Comparison of ENCODE assay signal across 8 cellular contexts in genomic region chr7:2248984-2249694, GRCh38. TPM values are rescaled to one million over a fixed set of nuclear protein-coding genes. Genes with fewer than 3 reads are reported as not detected.
DNase-seq lines count a peak whose midpoint lies in the region; ATAC-seq and TF ChIP-seq lines count a peak whose summit lies in the region.

No MANE protein-coding gene starts in this region.

- H3K27ac ChIP-seq in heart right ventricle (peak overlapping the region in 8 of 10 donors; percentile 25 to 81 (median 57)), spleen (peak overlapping the region; percentile 25 to 69 (median 67))

- ATAC-seq in GM18511 (IDR thresholded peaks at IDR 0.05; ENCODE audit: unreplicated experiment), result peak; percentile 74
- peak; percentile 22 for ATAC-seq in activated CD8-positive, alpha-beta T cell treated with anti-CD3 and anti-CD28 coated beads for 36 hours
- ATAC-seq in heart right ventricle, result peak; percentile 51 to 90 (median 80)
- no peak for ATAC-seq in HG03135 (IDR thresholded peaks at IDR 0.05; ENCODE audit: unreplicated experiment)

- no peaks in the 10 kb centered on the region for H3K27me3 Mint-ChIP-seq in activated CD8-positive, alpha-beta T cell treated with anti-CD3 and anti-CD28 coated beads for 36 hours
- no peaks in the 10 kb centered on the region for H3K27me3 Mint-ChIP-seq in glutamatergic neuron (ENCODE audit: unreplicated experiment)

- H3K27me3 ChIP-seq in heart right ventricle (no peaks in the 10 kb centered on the region), spleen (replicated peaks in 1 of 7) (no peaks in the 10 kb centered on the region)

- TF ChIP-seq POLR2A in spleen (IDR thresholded peaks at IDR 0.05), result no peak

- WGBS in heart right ventricle, 2 donors, result 30 to 40% methylated on average over 24 of the region's 24 CpGs
- WGBS in spleen, 5 donors, result 10 to 25% (median 16%) methylated on average over 13 to 24 of the region's 24 CpGs

- peaks cover 28% of the 10 kb centered on the region for H3K4me1 Mint-ChIP-seq in activated CD8-positive, alpha-beta T cell treated with anti-CD3 and anti-CD28 coated beads for 36 hours (ENCODE audit: low read depth)
- peaks cover 2% of the 10 kb centered on the region for H3K4me1 Mint-ChIP-seq in glutamatergic neuron (ENCODE audit: low read depth, unreplicated experiment)

- H3K4me3 ChIP-seq in heart right ventricle (peak overlapping the region in 2 of 10 donors; percentile 13 to 17), spleen (no peak overlapping the region)

- POLR2A ChIA-PET in activated CD8-positive, alpha-beta T cell treated with anti-CD3 and anti-CD28 coated beads for 36 hours (lab: Charles Lee), result interaction anchor here (0.6 kb wide), 1 partner anchor 43 kb away, joined by 5 read pairs; no protein-coding TSS in a partner anchor
- POLR2A ChIA-PET in HEK293T (lab: Yijun Ruan, JAX), result interaction anchor here (1.5 to 2.0 kb wide), 2 partner anchors 7 to 105 kb away, joined by 3 to 4 read pairs; partner anchors contain the start of genes MRM2 and NUDT1

- H3K36me3 ChIP-seq in heart right ventricle (peaks cover 0 to 12% (median 0%) of the 10 kb centered on the region in 9 donors), spleen (peaks cover 0 to 37% (median 17%) of the 10 kb centered on the region in 6 donors)

- H3K36me3 Mint-ChIP-seq in activated CD8-positive, alpha-beta T cell treated with anti-CD3 and anti-CD28 coated beads for 36 hours (ENCODE audit: low read depth), result peaks cover 18% of the 10 kb centered on the region
- H3K36me3 Mint-ChIP-seq in glutamatergic neuron (ENCODE audit: unreplicated experiment), result no peaks in the 10 kb centered on the region

- H3K9me3 Mint-ChIP-seq in activated CD8-positive, alpha-beta T cell treated with anti-CD3 and anti-CD28 coated beads for 36 hours, result no peaks in the 10 kb centered on the region
- peaks cover 3% of the 10 kb centered on the region for H3K9me3 Mint-ChIP-seq in glutamatergic neuron (ENCODE audit: unreplicated experiment)

- DNase-seq in HT1080 (ENCODE audit: low read depth), result peak; percentile 95
- peak; percentile 33 for DNase-seq in activated CD8-positive, alpha-beta T cell treated with anti-CD3 and anti-CD28 coated beads for 36 hours
- peak; percentile 54 to 64 for DNase-seq in heart right ventricle
- DNase-seq in spleen, result peak; percentile 83
- DNase-seq in HEK293T (ENCODE audit: extremely low spot score), result no peak
- no peak for DNase-seq in glutamatergic neuron

- intact Hi-C loops in activated CD8-positive, alpha-beta T cell treated with anti-CD3 and anti-CD28 coated beads for 36 hours (cut with micrococcal nuclease), result no loop called here
- intact Hi-C loops in heart right ventricle (cut with DNase I) (loop anchor here in 7 of 10 donors (5.0 to 10.0 kb wide), 3 partner anchors 66 to 103 kb away; partner anchors contain the start of genes EIF3B (in 3 of the 7) and SNX8 (in 1 of the 7)), spleen (cut with DNase I; ENCODE audit: low total_unique reads) (loop anchor here (5.0 kb wide), 1 partner anchor 63 kb away; the partner anchor contains the start of gene SNX8)

- peaks cover 0 to 38% (median 10%) of the 10 kb centered on the region in 9 donors for H3K4me1 ChIP-seq in heart right ventricle
- H3K4me1 ChIP-seq in spleen, result peaks cover 16 to 80% (median 47%) of the 10 kb centered on the region in 6 donors

- CTCF ChIA-PET in activated CD8-positive, alpha-beta T cell treated with anti-CD3 and anti-CD28 coated beads for 36 hours (lab: Charles Lee), result interaction anchor here (2.9 kb wide), 1 partner anchor 99 kb away, joined by 13 read pairs; no protein-coding TSS in a partner anchor
- CTCF ChIA-PET in HEK293T (lab: Yijun Ruan, JAX), result interaction anchor here (0.7 kb wide), 1 partner anchor 70 kb away, joined by 4 read pairs; no protein-coding TSS in a partner anchor

- peak overlapping the region; percentile 72 for H3K27ac Mint-ChIP-seq in activated CD8-positive, alpha-beta T cell treated with anti-CD3 and anti-CD28 coated beads for 36 hours
- H3K27ac Mint-ChIP-seq in glutamatergic neuron (ENCODE audit: unreplicated experiment), result no peak overlapping the region

- no peak for TF ChIP-seq CTCF in activated CD8-positive, alpha-beta T cell treated with anti-CD3 and anti-CD28 coated beads for 36 hours (IDR thresholded peaks at IDR 0.05)
- TF ChIP-seq CTCF in heart right ventricle (IDR thresholded peaks at IDR 0.05), result peak in 4 of 9 donors; percentile 18 to 38 (median 30)
- TF ChIP-seq CTCF in spleen (IDR thresholded peaks at IDR 0.05 in 8 of 11, conservative IDR thresholded peaks at IDR 0.05 in 3 of 11), result no peak
- no peak for TF ChIP-seq CTCF in glutamatergic neuron (IDR thresholded peaks at IDR 0.05; ENCODE audit: partially characterized antibody, unreplicated experiment)

- H3K9me3 ChIP-seq in heart right ventricle (no peaks in the 10 kb centered on the region), spleen (no peaks in the 10 kb centered on the region)

- peak overlapping the region; percentile 31 for H3K4me3 Mint-ChIP-seq in activated CD8-positive, alpha-beta T cell treated with anti-CD3 and anti-CD28 coated beads for 36 hours
- H3K4me3 Mint-ChIP-seq in glutamatergic neuron (ENCODE audit: unreplicated experiment), result no peak overlapping the region

TF ChIP-seq in HEK293T, 16 proteins besides CTCF, POLR2A, EP300 and RAD21:
- TF ChIP-seq L3MBTL2 (conservative IDR thresholded peaks at IDR 0.05) (no peak), LEF1 (IDR thresholded peaks at IDR 0.05; ENCODE audit: borderline replicate concordance) (no peak), FOXM1 (IDR thresholded peaks at IDR 0.05; ENCODE audit: borderline replicate concordance) (no peak), TARDBP (IDR thresholded peaks at IDR 0.05) (no peak), BHLHE40 (IDR thresholded peaks at IDR 0.05; ENCODE audit: borderline replicate concordance) (no peak), SP1 (IDR thresholded peaks at IDR 0.05) (no peak), NFRKB (IDR thresholded peaks at IDR 0.05) (no peak), FOXK2 (IDR thresholded peaks at IDR 0.05) (no peak), PKNOX1 (IDR thresholded peaks at IDR 0.05) (no peak), FOXA1 (IDR thresholded peaks at IDR 0.05) (no peak), ZNF384 (IDR thresholded peaks at IDR 0.05) (no peak), SUZ12 (IDR thresholded peaks at IDR 0.05) (no peak), ELF4 (IDR thresholded peaks at IDR 0.05) (no peak), HDGF (IDR thresholded peaks at IDR 0.05; ENCODE audit: borderline replicate concordance) (no peak)

RNA-seq across cellular contexts. Expression of gene NUDT1, which starts 7.1 kb away (rescaled TPM):
- 58.9 and 90.2 TPM in 2 replicates for total RNA-seq in HT1080 (2014; rRNA removed; shearing (Covaris generic))
- polyA plus RNA-seq in HT1080 (2015; cell fraction: cytosol; rRNA removed), result 61.0 and 76.6 TPM in 2 replicates
- polyA plus RNA-seq in HT1080 (2015; cell fraction: nucleus; rRNA removed), result 28.4 and 44.1 TPM in 2 replicates
- 10 to 100 TPM; 90.2 to 93.9 TPM for total RNA-seq in activated CD8-positive, alpha-beta T cell treated with anti-CD3 and anti-CD28 coated beads for 36 hours
- total RNA-seq in heart right ventricle (10 to 100 TPM in 8 of 10 donors, 1 to 10 TPM in 2; 7.7 to 15.8 (median 11.9) TPM), spleen (10 to 100 TPM; 13.7 to 29.4 (median 20.4) TPM), glutamatergic neuron (ENCODE audit: unreplicated experiment) (19.5 TPM)
- polyA plus RNA-seq in heart right ventricle (10 to 100 TPM; 16.1 to 35.8 TPM), spleen (10 to 100 TPM; 38.2 to 69.3 (median 42.4) TPM)

RNA-seq across cellular contexts. Expression of gene MRM2, which starts 7.1 kb away (rescaled TPM):
- 66.0 and 73.2 TPM in 2 replicates for total RNA-seq in HT1080 (2014; rRNA removed; shearing (Covaris generic))
- 44.9 and 49.3 TPM in 2 replicates for polyA plus RNA-seq in HT1080 (2015; cell fraction: cytosol; rRNA removed)
- polyA plus RNA-seq in HT1080 (2015; cell fraction: nucleus; rRNA removed), result 26.4 and 33.8 TPM in 2 replicates
- 10 to 100 TPM; 30.3 to 31.9 TPM for total RNA-seq in activated CD8-positive, alpha-beta T cell treated with anti-CD3 and anti-CD28 coated beads for 36 hours
- total RNA-seq in heart right ventricle, result 10 to 100 TPM; 16.5 to 22.2 (median 19.6) TPM
- polyA plus RNA-seq in heart right ventricle, result 10 to 100 TPM; 14.2 to 25.0 TPM
- 10 to 100 TPM; 19.0 to 24.7 (median 23.3) TPM for total RNA-seq in spleen
- polyA plus RNA-seq in spleen, result 10 to 100 TPM; 24.1 to 35.8 (median 27.2) TPM
- 28.1 TPM for total RNA-seq in glutamatergic neuron (ENCODE audit: unreplicated experiment)

RNA-seq across cellular contexts. Expression of gene MAD1L1, which starts 16.4 kb away (rescaled TPM):
- total RNA-seq in HT1080 (2014; rRNA removed; shearing (Covaris generic)), result 184 and 204 TPM in 2 replicates
- polyA plus RNA-seq in HT1080 (2015; cell fraction: cytosol; rRNA removed), result 94.2 and 128 TPM in 2 replicates
- 58.9 and 67.6 TPM in 2 replicates for polyA plus RNA-seq in HT1080 (2015; cell fraction: nucleus; rRNA removed)
- total RNA-seq in activated CD8-positive, alpha-beta T cell treated with anti-CD3 and anti-CD28 coated beads for 36 hours, result 10 to 100 TPM; 40.0 to 44.7 TPM
- 10 to 100 TPM; 13.8 to 22.4 (median 18.7) TPM for total RNA-seq in heart right ventricle
- polyA plus RNA-seq in heart right ventricle, result 10 to 100 TPM; 30.4 to 46.8 TPM
- 100 to 1,000 TPM in 1 of 7 donors, 10 to 100 TPM in 6; 47.3 to 104 (median 62.0) TPM for total RNA-seq in spleen
- 100 to 1,000 TPM in 1 of 3 donors, 10 to 100 TPM in 2; 48.8 to 118 (median 75.0) TPM for polyA plus RNA-seq in spleen
- total RNA-seq in glutamatergic neuron (ENCODE audit: unreplicated experiment), result 57.6 TPM

Comparison
In these comparisons a context has a peak if more than half of its experiments do, and no peak if none do; other contexts are left out.
1. DNase-seq: peak in HT1080 (single experiment), activated CD8-positive, alpha-beta T cell treated with anti-CD3 and anti-CD28 coated beads for 36 hours (single experiment), heart right ventricle (2 of 2) and spleen (single experiment); none in HEK293T (single experiment) and glutamatergic neuron (single experiment).